In genomic region chr6:34063641-34064040, GRCh38 we compare ENCODE assay signal across 15 cellular contexts.
"Had no signal": no experiment of that assay in that cellular context is flagged by ENCODE, and none has a peak within 500 bp of the region (broad histone marks: within the 10 kb centered on the region; RNA-seq: fewer than 3 reads in every experiment).

No MANE protein-coding gene starts in this region.

- H3K4me3 ChIP-seq: dorsolateral prefrontal cortex, sigmoid colon, suprapubic skin had no signal

- DNase-seq: activated CD4-positive, alpha-beta T cell treated with anti-CD3 and anti-CD28 coated beads, Interleukin-2, amount 50 U/mL, for 1 hour; activated naive CD4-positive, alpha-beta T cell treated with anti-CD3 and anti-CD28 coated beads, Interleukin-2, amount 10 ng/mL, durations not matched to agents 7 days and 5 days; activated T-cell treated with anti-CD3 and anti-CD28 coated beads for 4 hours; foreskin melanocyte; kidney; mesendoderm; sigmoid colon; stimulated activated CD4-positive, alpha-beta T cell treated with anti-CD3 and anti-CD28 coated beads, Interleukin-12 subunit alpha, Interleukin-12 subunit beta, amount 100 ng/mL, for 4 hours; stimulated activated naive CD4-positive, alpha-beta T cell treated with Interleukin-2 at 50 U/mL for 16 hours; T-helper 17 cell had no signal

- H3K36me3 ChIP-seq: sigmoid colon, suprapubic skin had no signal

- H3K27ac ChIP-seq: sigmoid colon, suprapubic skin had no signal

- H3K9me3 Mint-ChIP-seq: activated naive CD4-positive, alpha-beta T cell treated with anti-CD3 and anti-CD28 coated beads, Interleukin-2, amount 10 ng/mL, durations not matched to agents 7 days and 5 days; activated T-helper 17 cell treated with anti-CD3 and anti-CD28 coated beads, Interleukin-2, amount 50 U/mL, for 72 hours; nephron; type B pancreatic cell had no signal

- H3K27ac Mint-ChIP-seq: activated naive CD4-positive, alpha-beta T cell treated with anti-CD3 and anti-CD28 coated beads, Interleukin-2, amount 10 ng/mL, durations not matched to agents 7 days and 5 days; activated T-helper 17 cell treated with anti-CD3 and anti-CD28 coated beads, Interleukin-2, amount 50 U/mL, for 72 hours; nephron; T-helper 17 cell; type B pancreatic cell had no signal

- H3K4me3 Mint-ChIP-seq: activated naive CD4-positive, alpha-beta T cell treated with anti-CD3 and anti-CD28 coated beads, Interleukin-2, amount 10 ng/mL, durations not matched to agents 7 days and 5 days; activated T-helper 17 cell treated with anti-CD3 and anti-CD28 coated beads, Interleukin-2, amount 50 U/mL, for 72 hours; nephron; T-helper 17 cell; type B pancreatic cell had no signal

- H3K36me3 Mint-ChIP-seq: activated naive CD4-positive, alpha-beta T cell treated with anti-CD3 and anti-CD28 coated beads, Interleukin-2, amount 10 ng/mL, durations not matched to agents 7 days and 5 days; type B pancreatic cell had no signal

- H3K9me3 ChIP-seq: sigmoid colon, suprapubic skin had no signal

- ATAC-seq: activated T-helper 17 cell treated with anti-CD3 and anti-CD28 coated beads, Interleukin-2, amount 50 U/mL, for 72 hours; T-helper 17 cell had no signal

- H3K4me1 Mint-ChIP-seq: activated naive CD4-positive, alpha-beta T cell treated with anti-CD3 and anti-CD28 coated beads, Interleukin-2, amount 10 ng/mL, durations not matched to agents 7 days and 5 days; activated T-helper 17 cell treated with anti-CD3 and anti-CD28 coated beads, Interleukin-2, amount 50 U/mL, for 72 hours had no signal
